In genomic region chrX:8906299-8906698, GRCh38 we compare ENCODE assay signal across 23 cellular contexts.
"Had no signal": no experiment of that assay in that cellular context is flagged by ENCODE, and none has a peak within 500 bp of the region (broad histone marks: within the 10 kb centered on the region; RNA-seq: fewer than 3 reads in every experiment).

No MANE protein-coding gene starts in this region.

- ATAC-seq: activated naive CD4-positive, alpha-beta T cell treated with anti-CD3 and anti-CD28 coated beads, Interleukin-2, amount 50 U/mL, for 72 hours; activated naive CD8-positive, alpha-beta T cell treated with anti-CD3 and anti-CD28 coated beads, Interleukin-2, amount 50 U/mL, for 24 hours; activated T-cell treated with anti-CD3 and anti-CD28 coated beads, Interleukin-2, amount 50 U/mL, for 4 hours; T-cell had no signal

- DNase-seq: activated CD4-positive, alpha-beta memory T cell treated with anti-CD3 and anti-CD28 coated beads for 36 hours; activated CD4-positive, alpha-beta T cell treated with anti-CD3 and anti-CD28 coated beads, Interleukin-2, amount 10 ng/mL, durations not matched to agents 7 days and 5 days; activated CD4-positive, CD25-positive, alpha-beta regulatory T cell; activated CD8-positive, alpha-beta memory T cell treated with anti-CD3 and anti-CD28 coated beads for 24 hours; activated effector memory CD4-positive, alpha-beta T cell treated with anti-CD3 and anti-CD28 coated beads, Interleukin-2, amount 50 U/mL, for 16 hours; activated naive CD4-positive, alpha-beta T cell treated with Interleukin-2 at 50 U/mL for 16 hours; activated naive CD8-positive, alpha-beta T cell treated with anti-CD3 and anti-CD28 coated beads, Interleukin-2, amount 50 U/mL, for 24 hours; activated T-cell treated with anti-CD3 and anti-CD28 coated beads, Interleukin-2, amount 50 U/mL, for 4 hours; amniotic stem cell; NCI-H1092; NCI-H1417; NCI-H1930; NCI-H2171; NCI-H2227 treated with DMSO at 0.1 percent for 48 hours; NCI-H446 treated with DMSO at 0.1 percent for 48 hours; NCI-H524 treated with DMSO at 0.1 percent for 48 hours; NCI-H82; T-cell had no signal

- H3K36me3 ChIP-seq: ascending aorta had no signal

- H3K27me3 ChIP-seq: ascending aorta had no signal

- H3K4me3 Mint-ChIP-seq: activated CD4-positive, alpha-beta memory T cell treated with anti-CD3 and anti-CD28 coated beads for 36 hours; activated CD4-positive, alpha-beta T cell treated with anti-CD3 and anti-CD28 coated beads, Interleukin-2, amount 10 ng/mL, durations not matched to agents 7 days and 5 days; activated naive CD8-positive, alpha-beta T cell treated with anti-CD3 and anti-CD28 coated beads, Interleukin-2, amount 50 U/mL, for 24 hours; activated T-cell treated with anti-CD3 and anti-CD28 coated beads, Interleukin-2, amount 50 U/mL, for 4 hours; brain; T-cell had no signal

- H3K36me3 Mint-ChIP-seq: activated CD4-positive, alpha-beta memory T cell treated with anti-CD3 and anti-CD28 coated beads for 36 hours; activated naive CD4-positive, alpha-beta T cell treated with anti-CD3 and anti-CD28 coated beads, Interleukin-2, amount 50 U/mL, for 72 hours; brain; T-cell had no signal

- H3K27ac Mint-ChIP-seq: activated CD4-positive, alpha-beta memory T cell treated with anti-CD3 and anti-CD28 coated beads for 36 hours; activated CD4-positive, alpha-beta T cell treated with anti-CD3 and anti-CD28 coated beads, Interleukin-2, amount 10 ng/mL, durations not matched to agents 7 days and 5 days; activated naive CD4-positive, alpha-beta T cell treated with anti-CD3 and anti-CD28 coated beads, Interleukin-2, amount 50 U/mL, for 72 hours; activated naive CD8-positive, alpha-beta T cell treated with anti-CD3 and anti-CD28 coated beads, Interleukin-2, amount 50 U/mL, for 24 hours; T-cell had no signal

- H3K4me3 ChIP-seq: ascending aorta, SK-N-MC had no signal

- H3K9me3 ChIP-seq: ascending aorta had no signal

- H3K27ac ChIP-seq: ascending aorta, SK-N-MC, VCaP had no signal

- H3K27me3 Mint-ChIP-seq: activated CD4-positive, alpha-beta memory T cell treated with anti-CD3 and anti-CD28 coated beads for 36 hours had no signal

- H3K4me1 Mint-ChIP-seq: activated CD4-positive, alpha-beta T cell treated with anti-CD3 and anti-CD28 coated beads, Interleukin-2, amount 10 ng/mL, durations not matched to agents 7 days and 5 days; activated naive CD8-positive, alpha-beta T cell treated with anti-CD3 and anti-CD28 coated beads, Interleukin-2, amount 50 U/mL, for 24 hours had no signal

- H3K4me1 ChIP-seq: ascending aorta had no signal
